ENCODE assay signal across 30 cellular contexts in the genomic region with DNA sequence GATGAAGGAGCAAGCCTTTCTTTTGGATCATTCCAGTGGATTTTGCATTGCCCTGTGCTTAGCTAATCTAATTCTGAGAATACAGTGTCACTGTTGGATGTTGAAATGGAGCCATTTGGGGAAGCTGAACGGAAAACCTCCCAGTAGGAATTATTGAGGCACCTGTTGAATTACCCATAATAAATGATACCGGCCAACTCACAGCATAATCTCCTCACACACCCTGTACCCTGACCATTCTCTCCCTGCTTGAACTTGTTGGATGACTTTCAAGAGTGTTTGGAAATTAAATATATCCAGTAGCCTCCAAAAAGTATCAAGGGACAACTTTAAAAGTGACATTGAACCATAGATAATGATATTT.
"Had no signal": no experiment of that assay in that cellular context is flagged by ENCODE, and none has a peak within 500 bp of the region (broad histone marks: within the 10 kb centered on the region; RNA-seq: fewer than 3 reads in every experiment).

No MANE protein-coding gene starts in this region.

- H3K36me3 Mint-ChIP-seq: activated CD4-positive, alpha-beta memory T cell treated with anti-CD3 and anti-CD28 coated beads for 36 hours; activated naive CD4-positive, alpha-beta T cell treated with anti-CD3 and anti-CD28 coated beads, Interleukin-2, amount 10 ng/mL, durations not matched to agents 7 days and 5 days; activated naive CD8-positive, alpha-beta T cell treated with anti-CD3 and anti-CD28 coated beads, Interleukin-2, amount 10 ng/mL, durations not matched to agents 7 days and 5 days; immature natural killer cell; naive thymus-derived CD8-positive, alpha-beta T cell; stimulated activated memory B cell treated with anti-CD40 and anti-IgM and Interleukin-4, amounts not matched to agents 10 μg/mL and 1 μg/mL and 100 μg/mL, for 72 hours had no signal

- ATAC-seq: foreskin keratinocyte; lower lobe of right lung; naive thymus-derived CD8-positive, alpha-beta T cell; right lobe of liver had no signal

- DNase-seq: activated CD4-positive, alpha-beta T cell treated with anti-CD3 and anti-CD28 coated beads for 4 hours; activated CD8-positive, alpha-beta memory T cell treated with anti-CD3 and anti-CD28 coated beads, Interleukin-2, amount 50 U/mL, for 48 hours; activated gamma-delta T cell; activated naive CD4-positive, alpha-beta T cell treated with anti-CD3 and anti-CD28 coated beads, Interleukin-2, amount 10 ng/mL, durations not matched to agents 7 days and 5 days; activated naive CD8-positive, alpha-beta T cell treated with anti-CD3 and anti-CD28 coated beads, Interleukin-2, amount 10 ng/mL, durations not matched to agents 7 days and 5 days; brain microvascular endothelial cell; caudate nucleus; cortex of kidney; foreskin keratinocyte; heart left ventricle; hypothalamus; immature natural killer cell; kidney; lower lobe of right lung; mesenchymal stem cell; naive thymus-derived CD8-positive, alpha-beta T cell; posterior cingulate gyrus; right lobe of liver; stimulated activated CD4-positive, alpha-beta T cell treated with anti-CD3 and anti-CD28 coated beads, Interleukin-4, amount 100 ng/mL, for 4 hours; stimulated activated CD8-positive, alpha-beta memory T cell treated with anti-CD3 and anti-CD28 coated beads, Interleukin-4, amount 100 ng/mL, for 48 hours; substantia nigra; T-helper 9 cell; upper lobe of left lung had no signal

- H3K36me3 ChIP-seq: ascending aorta, brain microvascular endothelial cell, esophagus muscularis mucosa, heart left ventricle, lower lobe of right lung, right lobe of liver, upper lobe of left lung, vagina had no signal

- H3K27ac Mint-ChIP-seq: activated naive CD4-positive, alpha-beta T cell treated with anti-CD3 and anti-CD28 coated beads, Interleukin-2, amount 10 ng/mL, durations not matched to agents 7 days and 5 days; activated naive CD8-positive, alpha-beta T cell treated with anti-CD3 and anti-CD28 coated beads, Interleukin-2, amount 10 ng/mL, durations not matched to agents 7 days and 5 days; immature natural killer cell; naive thymus-derived CD8-positive, alpha-beta T cell; stimulated activated memory B cell treated with anti-CD40 and anti-IgM and Interleukin-4, amounts not matched to agents 10 μg/mL and 1 μg/mL and 100 μg/mL, for 72 hours; stimulated activated naive CD8-positive, alpha-beta T cell treated with anti-CD3 and anti-CD28 coated beads, Interleukin-15, amount 100 ng/mL, for 72 hours had no signal

- H3K4me3 ChIP-seq: ascending aorta, esophagus muscularis mucosa, heart left ventricle, lower lobe of right lung, right lobe of liver, upper lobe of left lung, vagina had no signal

- H3K4me1 Mint-ChIP-seq: activated naive CD8-positive, alpha-beta T cell treated with anti-CD3 and anti-CD28 coated beads, Interleukin-2, amount 10 ng/mL, durations not matched to agents 7 days and 5 days; immature natural killer cell; naive thymus-derived CD8-positive, alpha-beta T cell; stimulated activated memory B cell treated with anti-CD40 and anti-IgM and Interleukin-4, amounts not matched to agents 10 μg/mL and 1 μg/mL and 100 μg/mL, for 72 hours had no signal

- H3K4me3 Mint-ChIP-seq: activated CD4-positive, alpha-beta memory T cell treated with anti-CD3 and anti-CD28 coated beads for 36 hours; activated naive CD4-positive, alpha-beta T cell treated with anti-CD3 and anti-CD28 coated beads, Interleukin-2, amount 10 ng/mL, durations not matched to agents 7 days and 5 days; activated naive CD8-positive, alpha-beta T cell treated with anti-CD3 and anti-CD28 coated beads, Interleukin-2, amount 10 ng/mL, durations not matched to agents 7 days and 5 days; immature natural killer cell; naive thymus-derived CD8-positive, alpha-beta T cell; stimulated activated memory B cell treated with anti-CD40 and anti-IgM and Interleukin-4, amounts not matched to agents 10 μg/mL and 1 μg/mL and 100 μg/mL, for 72 hours; stimulated activated naive CD8-positive, alpha-beta T cell treated with anti-CD3 and anti-CD28 coated beads, Interleukin-15, amount 100 ng/mL, for 72 hours had no signal

- H3K9me3 ChIP-seq: ascending aorta, esophagus muscularis mucosa, heart left ventricle, lower lobe of right lung, right lobe of liver, upper lobe of left lung, vagina had no signal

- H3K4me1 ChIP-seq: ascending aorta, lower lobe of right lung, right lobe of liver, upper lobe of left lung had no signal

- H3K27me3 ChIP-seq: ascending aorta, esophagus muscularis mucosa, foreskin keratinocyte, right lobe of liver, upper lobe of left lung, vagina had no signal

- H3K27ac ChIP-seq: ascending aorta, brain microvascular endothelial cell, esophagus muscularis mucosa, foreskin keratinocyte, heart left ventricle, lower lobe of right lung, right lobe of liver, upper lobe of left lung, vagina, VCaP had no signal

- H3K9me3 Mint-ChIP-seq: activated CD4-positive, alpha-beta memory T cell treated with anti-CD3 and anti-CD28 coated beads for 36 hours; activated naive CD4-positive, alpha-beta T cell treated with anti-CD3 and anti-CD28 coated beads, Interleukin-2, amount 10 ng/mL, durations not matched to agents 7 days and 5 days; activated naive CD8-positive, alpha-beta T cell treated with anti-CD3 and anti-CD28 coated beads, Interleukin-2, amount 10 ng/mL, durations not matched to agents 7 days and 5 days; immature natural killer cell; stimulated activated memory B cell treated with anti-CD40 and anti-IgM and Interleukin-4, amounts not matched to agents 10 μg/mL and 1 μg/mL and 100 μg/mL, for 72 hours; stimulated activated naive CD8-positive, alpha-beta T cell treated with anti-CD3 and anti-CD28 coated beads, Interleukin-15, amount 100 ng/mL, for 72 hours had no signal
